1 cellular context compared by ENCODE assay signal in genomic region chr2:122007577-122007976, GRCh38.
TF ChIP-seq lines count a peak whose summit lies in the region.

No MANE protein-coding gene starts in this region.

TF ChIP-seq in GM23338, 12 proteins besides CTCF, POLR2A, EP300 and RAD21 (continued from another document):
- TF ChIP-seq ZNF462 (CRISPR knock-in tag; IDR thresholded peaks at IDR 0.05): no peak
- TF ChIP-seq EZH2phosphoT487 (IDR thresholded peaks at IDR 0.05; ENCODE audit: unreplicated experiment): no peak
